Comparison of ENCODE assay signal across 2 cellular contexts in the genomic region with DNA sequence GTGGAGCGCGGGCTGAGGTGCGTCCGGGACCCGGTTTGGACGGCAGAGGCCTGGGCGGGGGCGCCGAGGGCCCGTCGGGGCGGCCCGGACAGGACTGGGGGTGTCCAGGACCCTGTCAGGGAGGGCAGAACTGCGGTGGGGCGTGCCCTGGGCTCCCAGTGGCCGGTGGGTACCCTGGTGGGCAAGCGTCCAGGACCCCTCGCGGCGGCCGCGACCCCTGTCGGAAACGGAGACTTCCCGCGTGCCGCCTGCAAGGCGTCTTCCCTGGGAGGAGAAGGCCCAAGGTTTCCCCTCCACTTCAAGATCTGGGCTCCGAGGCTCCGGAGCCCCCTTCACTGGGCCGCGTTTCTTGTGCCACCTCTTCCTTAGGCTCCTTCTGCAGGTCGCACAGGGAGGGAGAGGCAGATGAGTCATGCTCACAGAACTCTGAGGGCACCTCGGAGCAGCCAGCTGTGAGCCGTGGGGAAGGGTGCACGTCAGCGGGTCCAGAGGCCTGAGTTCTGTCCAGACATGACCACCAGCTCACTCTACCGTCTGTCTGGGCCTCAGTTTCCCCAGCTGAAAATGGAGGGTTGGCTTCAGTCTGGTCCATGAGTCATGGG.
TF ChIP-seq lines count a peak whose summit lies in the region.

No MANE protein-coding gene starts in this region.

TF ChIP-seq in IMR-90, 13 proteins besides CTCF, POLR2A, EP300 and RAD21:
- TF ChIP-seq CHD1 (IDR thresholded peaks at IDR 0.05; ENCODE audit: low read depth, low read length) (no peak), NFE2L2 (IDR thresholded peaks at IDR 0.05; ENCODE audit: low read depth, low read length) (no peak), CEBPB (IDR thresholded peaks at IDR 0.05; ENCODE audit: low read depth, low read length) (no peak), USF2 (IDR thresholded peaks at IDR 0.05; ENCODE audit: low read depth, low read length) (no peak), BHLHE40 (IDR thresholded peaks at IDR 0.05; ENCODE audit: low read depth, low read length) (no peak), MAFK (IDR thresholded peaks at IDR 0.05; ENCODE audit: low read depth, low read length) (no peak), RCOR1 (IDR thresholded peaks at IDR 0.05; ENCODE audit: insufficient replicate concordance, low read length) (no peak), SMC3 (IDR thresholded peaks at IDR 0.05; ENCODE audit: low read depth, low read length) (no peak), MAZ (IDR thresholded peaks at IDR 0.05; ENCODE audit: borderline replicate concordance, low read depth, low read length) (no peak), FOS (IDR thresholded peaks at IDR 0.05; ENCODE audit: low read depth, low read length) (no peak), RFX5 (IDR thresholded peaks at IDR 0.05; ENCODE audit: low read depth, low read length) (no peak), MXI1 (IDR thresholded peaks at IDR 0.05; ENCODE audit: borderline replicate concordance, low read depth, low read length) (no peak), ELK1 (IDR thresholded peaks at IDR 0.05; ENCODE audit: borderline replicate concordance, low read depth, low read length) (no peak)

TF ChIP-seq in H1, 55 proteins besides CTCF, POLR2A, EP300 and RAD21:
- TF ChIP-seq CBX8 (IDR thresholded peaks at IDR 0.05; ENCODE audit: borderline replicate concordance, low read depth, low read length) (no peak), EZH2 (IDR thresholded peaks at IDR 0.05; ENCODE audit: low read depth, low read length, severe bottlenecking) (peak; percentile 36), YY1 (IDR thresholded peaks at IDR 0.05; ENCODE audit: low read depth, low read length) (no peak), TBP (IDR thresholded peaks at IDR 0.05; ENCODE audit: low read depth, low read length) (no peak), JUND (IDR thresholded peaks at IDR 0.05; ENCODE audit: low read length) (0 out of 2 replicates have a peak, but pooled peaks have one; percentile 52)
- TF ChIP-seq, protein P1, sequence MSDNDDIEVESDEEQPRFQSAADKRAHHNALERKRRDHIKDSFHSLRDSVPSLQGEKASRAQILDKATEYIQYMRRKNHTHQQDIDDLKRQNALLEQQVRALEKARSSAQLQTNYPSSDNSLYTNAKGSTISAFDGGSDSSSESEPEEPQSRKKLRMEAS (IDR thresholded peaks at IDR 0.05) = no peak
